Comparison of ENCODE assay signal across 8 cellular contexts in the genomic region with DNA sequence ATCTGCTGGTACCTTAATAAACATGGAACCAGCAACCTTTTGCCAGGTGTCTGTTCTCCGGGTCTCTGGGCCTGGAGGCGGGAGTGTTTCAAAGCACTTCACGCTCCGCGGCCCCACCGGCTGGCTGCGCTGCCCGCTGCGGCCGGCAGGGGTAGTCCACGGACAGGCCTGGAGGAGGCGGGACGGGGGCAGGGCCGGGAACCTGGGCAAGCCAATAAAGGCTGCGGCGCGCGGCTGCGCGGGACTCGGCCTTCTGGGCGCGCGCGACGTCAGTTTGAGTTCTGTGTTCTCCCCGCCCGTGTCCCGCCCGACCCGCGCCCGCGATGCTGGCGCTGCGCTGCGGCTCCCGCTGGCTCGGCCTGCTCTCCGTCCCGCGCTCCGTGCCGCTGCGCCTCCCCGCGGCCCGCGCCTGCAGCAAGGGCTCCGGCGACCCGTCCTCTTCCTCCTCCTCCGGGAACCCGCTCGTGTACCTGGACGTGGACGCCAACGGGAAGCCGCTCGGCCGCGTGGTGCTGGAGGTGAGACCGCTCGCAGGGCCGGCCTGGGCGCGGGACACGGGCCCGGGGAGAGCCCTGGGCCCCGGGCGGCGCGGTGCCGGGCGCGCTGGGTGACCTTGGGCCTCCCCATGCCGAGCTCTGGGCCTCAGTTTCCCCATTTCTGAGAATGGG. TPM values are rescaled to one million over a fixed set of nuclear protein-coding genes. Genes with fewer than 3 reads are reported as not detected.
DNase-seq lines count a peak whose midpoint lies in the region; ATAC-seq lines count a peak whose summit lies in the region.

A gene (plus strand): TSS at position 244 of the 668 bp plus-strand sequence. CDS start 80 bp downstream, at position 324.

- peak within 1 kb of the TSS; percentile 94 to 95 for H3K4ac ChIP-seq in mesenchymal stem cell (ENCODE audit: low read depth in 1 of 2, low read length in 2 of 2)

- peak within 1 kb of the TSS; percentile 90 for H4K91ac ChIP-seq in mesenchymal stem cell (ENCODE audit: low read length)

- no peaks in the 10 kb centered on the region for H3K27me3 Mint-ChIP-seq in effector memory CD8-positive, alpha-beta T cell

- H2AFZ ChIP-seq in mesenchymal stem cell (ENCODE audit: low read depth, low read length), result peak within 1 kb of the TSS; percentile 81

- peak within 1 kb of the TSS in 1 of 2 experiments; percentile 97 for H3K23ac ChIP-seq in mesenchymal stem cell (ENCODE audit: low read length in 2 of 2)

- H3K14ac ChIP-seq in mesenchymal stem cell (ENCODE audit: low read length in 2 of 2), result peak within 1 kb of the TSS; percentile 76 to 98

- peak within 1 kb of the TSS; percentile 98 for H3K4me2 ChIP-seq in mesenchymal stem cell (ENCODE audit: low read length, poor library complexity, severe bottlenecking)

- H3K4me1 Mint-ChIP-seq in effector memory CD8-positive, alpha-beta T cell (ENCODE audit: low read depth in 2 of 2), result peaks cover 24 to 45% of the 10 kb centered on the region in 2 donors

- peaks cover 37% of the 10 kb centered on the region for H3K4me1 ChIP-seq in mesenchymal stem cell (ENCODE audit: control insufficient read depth, insufficient read depth, low read depth, low read length)

- peak; percentile 70 for DNase-seq in COLO829 (ENCODE audit: low spot score)
- DNase-seq in HK-2 (ENCODE audit: unreplicated experiment), result peak; percentile 99
- peak; percentile 34 for DNase-seq in NK-92 (lab: John Stamatoyannopoulos, UW; ENCODE audit: unreplicated experiment)
- peak; percentile 93 to 97 (median 95) for DNase-seq in activated CD8-positive, alpha-beta memory T cell treated with anti-CD3 and anti-CD28 coated beads for 48 hours (ENCODE audit: low read depth in 2 of 3, low spot score in 2 of 3)
- DNase-seq in effector memory CD8-positive, alpha-beta T cell, result peak; percentile 88 to 97 (median 93)
- DNase-seq in mesenchymal stem cell, result peak; percentile 93
- peak; percentile 81 for DNase-seq in stimulated activated CD8-positive, alpha-beta memory T cell treated with anti-CD3 and anti-CD28 coated beads, Interleukin-12 subunit alpha, Interleukin-12 subunit beta, amount 100 ng/mL, for 24 hours (ENCODE audit: extremely low read depth)

- H3K18ac ChIP-seq in mesenchymal stem cell (ENCODE audit: low read depth in 1 of 2, low read length in 2 of 2), result peak within 1 kb of the TSS; percentile 97 to 98

- H3K4me3 Mint-ChIP-seq in effector memory CD8-positive, alpha-beta T cell, result peak within 1 kb of the TSS; percentile 84

- peak within 1 kb of the TSS; percentile 43 for H3K27ac ChIP-seq in mesenchymal stem cell (ENCODE audit: low read length, poor library complexity, severe bottlenecking)

- peaks cover 31% of the 10 kb centered on the region for H3K79me1 ChIP-seq in mesenchymal stem cell (replicated peaks; ENCODE audit: low read length, poor library complexity, severe bottlenecking)

- peak; percentile 77 for ATAC-seq in GM19455 (IDR thresholded peaks at IDR 0.05; ENCODE audit: unreplicated experiment)
- peak; percentile 87 for ATAC-seq in effector memory CD8-positive, alpha-beta T cell (replicated peaks)

- H3K27me3 ChIP-seq in mesenchymal stem cell (ENCODE audit: control insufficient read depth in 1 of 2, insufficient read depth in 1 of 2, low read length in 2 of 2), result no peaks in the 10 kb centered on the region

- WGBS in mesenchymal stem cell, result under 1% methylated on average over 69 of the region's 77 CpGs

- H2BK12ac ChIP-seq in mesenchymal stem cell (ENCODE audit: low read length in 2 of 2), result peak within 1 kb of the TSS; percentile 55 to 89

- peak within 1 kb of the TSS; percentile 96 for H3K9ac ChIP-seq in mesenchymal stem cell (ENCODE audit: low read length)

- peak within 1 kb of the TSS; percentile 96 to 98 for H3K27ac Mint-ChIP-seq in effector memory CD8-positive, alpha-beta T cell

- H2BK15ac ChIP-seq in mesenchymal stem cell (ENCODE audit: low read depth, poor library complexity, severe bottlenecking), result peak within 1 kb of the TSS; percentile 93

- H2BK5ac ChIP-seq in mesenchymal stem cell (ENCODE audit: low read depth, low read length, poor library complexity, severe bottlenecking), result peak within 1 kb of the TSS; percentile 88

- no peaks in the 10 kb centered on the region for H3K9me3 Mint-ChIP-seq in effector memory CD8-positive, alpha-beta T cell

- peaks cover 42% of the 10 kb centered on the region for H3K36me3 Mint-ChIP-seq in effector memory CD8-positive, alpha-beta T cell (ENCODE audit: insufficient read depth)

- peak within 1 kb of the TSS; percentile 83 for H2BK120ac ChIP-seq in mesenchymal stem cell (ENCODE audit: low read depth, low read length)

- no peaks in the 10 kb centered on the region for H3K9me3 ChIP-seq in mesenchymal stem cell (ENCODE audit: control insufficient read depth, low read length)

- H3K4me3 ChIP-seq in mesenchymal stem cell (ENCODE audit: insufficient read depth in 1 of 2, low read depth in 1 of 2, low read length in 2 of 2), result peak within 1 kb of the TSS; percentile 85 to 90

- H4K8ac ChIP-seq in mesenchymal stem cell (ENCODE audit: low read length), result peak within 1 kb of the TSS; percentile 83

- H2AK5ac ChIP-seq in mesenchymal stem cell (ENCODE audit: low read length, severe bottlenecking), result peak within 1 kb of the TSS; percentile 11

- H3K36me3 ChIP-seq in mesenchymal stem cell (ENCODE audit: control insufficient read depth in 1 of 2, insufficient read depth in 2 of 2, low read depth in 1 of 2, low read length in 2 of 2), result peaks cover 36 to 38% of the 10 kb centered on the region in 2 experiments

RNA-seq across cellular contexts. Expression of the gene that starts here (rescaled TPM):
- 49.4 TPM for polyA plus RNA-seq in mesenchymal stem cell (2013, experiment 1 of 2)
- 50.7 TPM for polyA plus RNA-seq in mesenchymal stem cell (2013, experiment 2 of 2)

Comparison
In these comparisons a context has a peak if more than half of its experiments do, and no peak if none do; other contexts are left out.
1. Peak in every context shown above with its lines: DNase-seq, ATAC-seq, H3K4me3 ChIP-seq and H3K27ac ChIP-seq.
2. DNase-seq: peak in every context shown above with its lines; median percentile 99 in HK-2; 95 in activated CD8-positive, alpha-beta memory T cell treated with anti-CD3 and anti-CD28 coated beads for 48 hours; 93 in effector memory CD8-positive, alpha-beta T cell; 93 in mesenchymal stem cell; 81 in stimulated activated CD8-positive, alpha-beta memory T cell treated with anti-CD3 and anti-CD28 coated beads, Interleukin-12 subunit alpha, Interleukin-12 subunit beta, amount 100 ng/mL, for 24 hours; 70 in COLO829; 34 in NK-92.